Comparison of ENCODE assay signal across 9 cellular contexts in genomic region chr12:53174881-53175491, GRCh38. TPM values are rescaled to one million over a fixed set of nuclear protein-coding genes. Genes with fewer than 3 reads are reported as not detected.
DNase-seq lines count a peak whose midpoint lies in the region; ATAC-seq and FAIRE-seq lines count a peak whose summit lies in the region.
"Had no signal": no experiment of that assay in that cellular context is flagged by ENCODE, and none has a peak within 500 bp of the region (broad histone marks: within the 10 kb centered on the region; RNA-seq: fewer than 3 reads in every experiment).

No MANE protein-coding gene starts in this region.

- intact Hi-C loops in naive thymus-derived CD4-positive, alpha-beta T cell (cut with micrococcal nuclease): no loop called here

- DNase-seq in AML-193 (lab: John Stamatoyannopoulos, UW) (peak; percentile 58 to 66), HTR-8/SVneo (ENCODE audit: insufficient read length, low spot score) (peak; percentile 35), RPMI7951 (ENCODE audit: low read depth) (peak; percentile 44), iPS DF 19.7 (ENCODE audit: low read depth, low spot score) (peak; percentile 98), NCI-H1048 (lab: John Stamatoyannopoulos, UW) (no peak), GM19238 (ENCODE audit: insufficient read length, low spot score) (no peak), HK-2 (ENCODE audit: unreplicated experiment) (no peak)
- DNase-seq in naive thymus-derived CD4-positive, alpha-beta T cell: no peak

- no peak for FAIRE-seq in HTR-8/SVneo (lab: Jason Lieb, UNC)

- H3K36me3 Mint-ChIP-seq in naive thymus-derived CD4-positive, alpha-beta T cell: peaks cover 2 to 26% (median 8%) of the 10 kb centered on the region in 5 donors

- H3K4me1 Mint-ChIP-seq in naive thymus-derived CD4-positive, alpha-beta T cell: peaks cover 9 to 20% (median 11%) of the 10 kb centered on the region in 7 donors

- H3K4me3 Mint-ChIP-seq in naive thymus-derived CD4-positive, alpha-beta T cell: no peak overlapping the region

- H3K9me3 ChIP-seq in naive thymus-derived CD4-positive, alpha-beta T cell (ENCODE audit: control insufficient read depth in 2 of 3, low read length in 3 of 3): no peaks in the 10 kb centered on the region
- H3K9me3 ChIP-seq: breast epithelium had no signal

- H3K27me3 ChIP-seq in naive thymus-derived CD4-positive, alpha-beta T cell (ENCODE audit: control insufficient read depth in 2 of 2, insufficient read depth in 2 of 2, low read length in 2 of 2): no peaks in the 10 kb centered on the region
- H3K27me3 ChIP-seq: breast epithelium had no signal

- no peak overlapping the region for H3K27ac Mint-ChIP-seq in naive thymus-derived CD4-positive, alpha-beta T cell

- no peak overlapping the region for H3K27ac ChIP-seq in naive thymus-derived CD4-positive, alpha-beta T cell (ENCODE audit: low read depth, low read length)
- H3K27ac ChIP-seq: breast epithelium had no signal

- no peak for ATAC-seq in naive thymus-derived CD4-positive, alpha-beta T cell

- no peak overlapping the region for H3K4me3 ChIP-seq in naive thymus-derived CD4-positive, alpha-beta T cell (ENCODE audit: low read length)
- H3K4me3 ChIP-seq: breast epithelium had no signal

- no peaks in the 10 kb centered on the region for H3K27me3 Mint-ChIP-seq in naive thymus-derived CD4-positive, alpha-beta T cell

- peaks cover 0 to 19% (median 0%) of the 10 kb centered on the region in 3 experiments for H3K36me3 ChIP-seq in naive thymus-derived CD4-positive, alpha-beta T cell (ENCODE audit: control insufficient read depth in 2 of 3, insufficient read depth in 3 of 3, low read length in 3 of 3)
- H3K36me3 ChIP-seq: breast epithelium had no signal

- CTCF ChIA-PET in naive thymus-derived CD4-positive, alpha-beta T cell (lab: Charles Lee): interaction anchor here (0.6 to 1.7 kb wide), 5 partner anchors 12 to 121 kb away, joined by 3 to 7 read pairs (median 4); partner anchors contain the start of gene PFDN5

- H3K9me3 Mint-ChIP-seq in naive thymus-derived CD4-positive, alpha-beta T cell: no peaks in the 10 kb centered on the region

- H3K4me1 ChIP-seq in naive thymus-derived CD4-positive, alpha-beta T cell (ENCODE audit: control insufficient read depth in 2 of 2, insufficient read depth in 2 of 2, low read length in 2 of 2): peaks cover 6 to 9% of the 10 kb centered on the region in 2 donors

- POLR2A ChIA-PET in naive thymus-derived CD4-positive, alpha-beta T cell (lab: Charles Lee): interaction anchor here (0.9 to 1.6 kb wide), 4 partner anchors 12 to 32 kb away, joined by 3 to 6 read pairs (median 3); partner anchors contain the start of gene ITGB7

RNA-seq across cellular contexts. Expression of gene ZNF740, which starts 5.5 kb away (rescaled TPM):
- 6.6 and 8.6 TPM in 2 replicates for total RNA-seq in RPMI7951 (2014; rRNA removed; shearing (Covaris generic))
- 100 to 1,000 TPM in 2 of 5 experiments, 10 to 100 TPM in 3; 37.2 to 135 (median 49.5) TPM for total RNA-seq in naive thymus-derived CD4-positive, alpha-beta T cell
- polyA plus RNA-seq in naive thymus-derived CD4-positive, alpha-beta T cell: 1 to 10 TPM; 3.6 to 3.8 TPM

RNA-seq across cellular contexts. Expression of gene CSAD, which starts 5.7 kb away (rescaled TPM):
- 1.8 and 5.3 TPM in 2 replicates for total RNA-seq in RPMI7951 (2014; rRNA removed; shearing (Covaris generic))
- 10 to 100 TPM; 34.1 to 76.3 (median 69.1) TPM for total RNA-seq in naive thymus-derived CD4-positive, alpha-beta T cell
- 1 to 10 TPM; 1.3 to 2.1 TPM for polyA plus RNA-seq in naive thymus-derived CD4-positive, alpha-beta T cell

RNA-seq across cellular contexts. Expression of gene ITGB7, which starts 32.1 kb away (rescaled TPM):
- total RNA-seq in RPMI7951 (2014; rRNA removed; shearing (Covaris generic)): 0.96 and 1.1 TPM in 2 replicates
- total RNA-seq in naive thymus-derived CD4-positive, alpha-beta T cell: 100 to 1,000 TPM; 208 to 760 (median 408) TPM
- 100 to 1,000 TPM; 191 to 205 TPM for polyA plus RNA-seq in naive thymus-derived CD4-positive, alpha-beta T cell

RNA-seq across cellular contexts. Expression of gene RARG, which starts 57.0 kb away (rescaled TPM):
- total RNA-seq in RPMI7951 (2014; rRNA removed; shearing (Covaris generic)): 11.1 and 13.8 TPM in 2 replicates
- 10 to 100 TPM; 22.4 to 73.1 (median 57.4) TPM for total RNA-seq in naive thymus-derived CD4-positive, alpha-beta T cell
- 10 to 100 TPM in 1 of 2 donors, 1 to 10 TPM in 1; 6.4 to 17.2 TPM for polyA plus RNA-seq in naive thymus-derived CD4-positive, alpha-beta T cell

Comparison
In these comparisons a context has a peak if more than half of its experiments do, and no peak if none do; other contexts are left out.
1. DNase-seq: peak in AML-193 (2 of 2), HTR-8/SVneo (single experiment), RPMI7951 (single experiment) and iPS DF 19.7 (single experiment); none in NCI-H1048 (single experiment), GM19238 (single experiment), HK-2 (single experiment) and naive thymus-derived CD4-positive, alpha-beta T cell (0 of 9).
2. RNA of gene ITGB7, which starts 32.1 kb away (total RNA-seq): 208 to 760 TPM in naive thymus-derived CD4-positive, alpha-beta T cell; 0.96 to 1.1 TPM in RPMI7951; every median in the first group is over 100 times any median in the second.